Comparison of ENCODE assay signal across 9 cellular contexts in the genomic region with DNA sequence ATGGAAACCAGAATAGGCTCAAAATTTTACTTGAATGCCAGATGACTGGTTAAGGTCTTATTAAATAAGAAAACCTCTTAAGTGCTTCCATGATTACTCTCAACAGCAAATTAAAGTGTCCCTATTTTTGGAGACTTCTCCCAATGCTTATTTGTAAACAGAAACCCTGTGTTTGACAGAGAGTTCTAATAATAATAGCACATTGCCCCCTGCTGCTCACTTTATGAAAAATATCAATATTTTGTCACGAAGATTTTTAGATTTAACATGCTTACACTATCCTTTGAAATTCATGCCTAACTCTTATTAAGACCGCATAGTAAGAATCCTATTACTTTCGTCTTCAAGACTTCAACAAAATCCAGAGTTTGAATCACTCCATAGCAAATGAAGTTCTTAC.
DNase-seq lines count a peak whose midpoint lies in the region; ATAC-seq and TF ChIP-seq lines count a peak whose summit lies in the region.
"Had no signal": no experiment of that assay in that cellular context is flagged by ENCODE, and none has a peak within 500 bp of the region (broad histone marks: within the 10 kb centered on the region; RNA-seq: fewer than 3 reads in every experiment).

No MANE protein-coding gene starts in this region.

- TF ChIP-seq EP300 in upper lobe of left lung (IDR thresholded peaks at IDR 0.05) = no peak

- H3K27ac ChIP-seq in caudate nucleus (ENCODE audit: low read depth, low read length) = peak overlapping the region; percentile 41
- no peak overlapping the region for H3K27ac ChIP-seq in upper lobe of left lung

- H3K27me3 Mint-ChIP-seq in neural crest cell (ENCODE audit: low read depth) = no peaks in the 10 kb centered on the region
- H3K27me3 Mint-ChIP-seq in immature natural killer cell (ENCODE audit: low read depth in 3 of 3) = peaks cover 0 to 2% (median 0%) of the 10 kb centered on the region in 3 donors
- H3K27me3 Mint-ChIP-seq in natural killer cell treated with Interleukin-12 subunit alpha and Interleukin-12 subunit beta and Interleukin-15 and Interleukin-18, amount 100 ng/mL, for 72 hours = peaks cover 5 to 25% of the 10 kb centered on the region in 2 donors

- H3K4me3 ChIP-seq in upper lobe of left lung = no peak overlapping the region

- peak; percentile 43 for DNase-seq in NAMALWA (ENCODE audit: low spot score)
- DNase-seq in caudate nucleus (lab: John Stamatoyannopoulos, UW) = no peak
- DNase-seq in neural crest cell (ENCODE audit: low read depth, low spot score) = no peak
- no peak for DNase-seq in upper lobe of left lung
- DNase-seq in immature natural killer cell = no peak
- DNase-seq in natural killer cell treated with Interleukin-12 subunit alpha and Interleukin-12 subunit beta and Interleukin-15 and Interleukin-18, amount 100 ng/mL, for 72 hours (ENCODE audit: low spot score) = no peak
- DNase-seq: activated CD8-positive, alpha-beta memory T cell treated with anti-CD3 and anti-CD28 coated beads, Interleukin-2, amount 10 ng/mL, durations not matched to agents 7 days and 5 days; stimulated activated CD4-positive, alpha-beta T cell treated with anti-CD3 and anti-CD28 coated beads, Interleukin-2, amount 100 ng/mL, for 48 hours had no signal

- H3K27me3 ChIP-seq in upper lobe of left lung = no peaks in the 10 kb centered on the region

- H3K36me3 ChIP-seq in upper lobe of left lung = no peaks in the 10 kb centered on the region

- H3K9me3 Mint-ChIP-seq in neural crest cell (no peaks in the 10 kb centered on the region), immature natural killer cell (no peaks in the 10 kb centered on the region)
- H3K9me3 Mint-ChIP-seq in natural killer cell treated with Interleukin-12 subunit alpha and Interleukin-12 subunit beta and Interleukin-15 and Interleukin-18, amount 100 ng/mL, for 72 hours = no peaks in the 10 kb centered on the region

- H3K9me3 ChIP-seq in upper lobe of left lung = no peaks in the 10 kb centered on the region

- ATAC-seq in upper lobe of left lung (ENCODE audit: low FRiP score in 2 of 2) = no peak
- ATAC-seq in natural killer cell treated with Interleukin-12 subunit alpha and Interleukin-12 subunit beta and Interleukin-15 and Interleukin-18, amount 100 ng/mL, for 72 hours = no peak
- ATAC-seq: activated CD8-positive, alpha-beta memory T cell treated with anti-CD3 and anti-CD28 coated beads, Interleukin-2, amount 10 ng/mL, durations not matched to agents 7 days and 5 days had no signal

- 64 to 71% methylated on average over 3 of the region's 3 CpGs for WGBS in upper lobe of left lung, 2 donors

- TF ChIP-seq CTCF in GM12872 (IDR thresholded peaks at IDR 0.05; ENCODE audit: insufficient read depth, low read depth, low read length) (peak; percentile 13; the same call in 1 of the 3 replicates), neural crest cell (conservative IDR thresholded peaks at IDR 0.05) (peak; percentile 60), upper lobe of left lung (IDR thresholded peaks at IDR 0.05) (no peak)

- no peaks in the 10 kb centered on the region for H3K4me1 ChIP-seq in upper lobe of left lung

- H3K36me3 Mint-ChIP-seq in neural crest cell (ENCODE audit: low read depth) (peaks cover 5% of the 10 kb centered on the region), immature natural killer cell (no peaks in the 10 kb centered on the region)
- H3K36me3 Mint-ChIP-seq in natural killer cell treated with Interleukin-12 subunit alpha and Interleukin-12 subunit beta and Interleukin-15 and Interleukin-18, amount 100 ng/mL, for 72 hours = no peaks in the 10 kb centered on the region
- H3K36me3 Mint-ChIP-seq: activated CD8-positive, alpha-beta memory T cell treated with anti-CD3 and anti-CD28 coated beads, Interleukin-2, amount 10 ng/mL, durations not matched to agents 7 days and 5 days had no signal

- no peak overlapping the region for H3K4me3 Mint-ChIP-seq in neural crest cell
- H3K4me3 Mint-ChIP-seq in immature natural killer cell = no peak overlapping the region
- no peak overlapping the region for H3K4me3 Mint-ChIP-seq in natural killer cell treated with Interleukin-12 subunit alpha and Interleukin-12 subunit beta and Interleukin-15 and Interleukin-18, amount 100 ng/mL, for 72 hours
- H3K4me3 Mint-ChIP-seq: activated CD8-positive, alpha-beta memory T cell treated with anti-CD3 and anti-CD28 coated beads, Interleukin-2, amount 10 ng/mL, durations not matched to agents 7 days and 5 days had no signal

- no peak for TF ChIP-seq POLR2A in upper lobe of left lung (IDR thresholded peaks at IDR 0.05)

- no peak overlapping the region for H3K27ac Mint-ChIP-seq in neural crest cell (ENCODE audit: unreplicated experiment)
- no peak overlapping the region for H3K27ac Mint-ChIP-seq in immature natural killer cell
- no peak overlapping the region for H3K27ac Mint-ChIP-seq in natural killer cell treated with Interleukin-12 subunit alpha and Interleukin-12 subunit beta and Interleukin-15 and Interleukin-18, amount 100 ng/mL, for 72 hours
- H3K27ac Mint-ChIP-seq: activated CD8-positive, alpha-beta memory T cell treated with anti-CD3 and anti-CD28 coated beads, Interleukin-2, amount 10 ng/mL, durations not matched to agents 7 days and 5 days had no signal

- H3K4me1 Mint-ChIP-seq in neural crest cell (peaks cover 16% of the 10 kb centered on the region), immature natural killer cell (no peaks in the 10 kb centered on the region)
- no peaks in the 10 kb centered on the region for H3K4me1 Mint-ChIP-seq in natural killer cell treated with Interleukin-12 subunit alpha and Interleukin-12 subunit beta and Interleukin-15 and Interleukin-18, amount 100 ng/mL, for 72 hours (ENCODE audit: low read depth in 2 of 2)
- H3K4me1 Mint-ChIP-seq: activated CD8-positive, alpha-beta memory T cell treated with anti-CD3 and anti-CD28 coated beads, Interleukin-2, amount 10 ng/mL, durations not matched to agents 7 days and 5 days had no signal

Comparison
In these comparisons a context has a peak if more than half of its experiments do, and no peak if none do; other contexts are left out.
1. CTCF ChIP-seq: peak in GM12872 (single experiment) and neural crest cell (single experiment); none in upper lobe of left lung (0 of 6).